22 cellular contexts compared by ENCODE assay signal in genomic region chr15:22893081-22893480, GRCh38.
"Had no signal": no experiment of that assay in that cellular context is flagged by ENCODE, and none has a peak within 500 bp of the region (broad histone marks: within the 10 kb centered on the region; RNA-seq: fewer than 3 reads in every experiment).

No MANE protein-coding gene starts in this region.

- H3K27ac Mint-ChIP-seq: activated CD8-positive, alpha-beta T cell treated with anti-CD3 and anti-CD28 coated beads for 36 hours; activated naive CD4-positive, alpha-beta T cell treated with anti-CD3 and anti-CD28 coated beads, Interleukin-2, amount 10 ng/mL, durations not matched to agents 7 days and 5 days; activated naive CD8-positive, alpha-beta T cell treated with anti-CD3 and anti-CD28 coated beads for 36 hours; activated T-cell treated with anti-CD3 and anti-CD28 coated beads, Interleukin-2, amount 50 U/mL, for 72 hours; activated T-helper 2 cell treated with anti-CD3 and anti-CD28 coated beads, Interferon-gamma antibody, Interleukin-2, Interleukin-4, amounts not matched to agents 10 μg/mL and 5 μg/mL and 100 μg/mL, durations not matched to agents 14 hours and 24 hours and 36 hours had no signal

- H3K4me1 Mint-ChIP-seq: activated naive CD4-positive, alpha-beta T cell treated with anti-CD3 and anti-CD28 coated beads, Interleukin-2, amount 10 ng/mL, durations not matched to agents 7 days and 5 days; activated naive CD8-positive, alpha-beta T cell treated with anti-CD3 and anti-CD28 coated beads for 36 hours had no signal

- H3K4me3 Mint-ChIP-seq: activated CD8-positive, alpha-beta T cell treated with anti-CD3 and anti-CD28 coated beads for 36 hours; activated naive CD4-positive, alpha-beta T cell treated with anti-CD3 and anti-CD28 coated beads, Interleukin-2, amount 10 ng/mL, durations not matched to agents 7 days and 5 days; activated naive CD8-positive, alpha-beta T cell treated with anti-CD3 and anti-CD28 coated beads for 36 hours; activated T-cell treated with anti-CD3 and anti-CD28 coated beads, Interleukin-2, amount 50 U/mL, for 72 hours had no signal

- H3K27me3 ChIP-seq: brain microvascular endothelial cell, SJSA1 had no signal

- H3K9me3 ChIP-seq: SJSA1 had no signal

- H3K27ac ChIP-seq: brain microvascular endothelial cell, SJSA1 had no signal

- DNase-seq: activated CD4-positive, alpha-beta T cell treated with anti-CD3 and anti-CD28 coated beads for 4 hours; activated CD8-positive, alpha-beta memory T cell treated with anti-CD3 and anti-CD28 coated beads, Interleukin-2, amount 50 U/mL, for 4 hours; activated CD8-positive, alpha-beta T cell treated with anti-CD3 and anti-CD28 coated beads for 36 hours; activated gamma-delta T cell treated with Interleukin-2 at 50 U/mL for 16 hours; activated naive CD4-positive, alpha-beta T cell treated with anti-CD3 and anti-CD28 coated beads, Interleukin-2, amount 10 ng/mL, durations not matched to agents 7 days and 5 days; activated naive CD8-positive, alpha-beta T cell treated with anti-CD3 and anti-CD28 coated beads for 36 hours; activated T-cell treated with anti-CD3 and anti-CD28 coated beads, Interleukin-2, amount 50 U/mL, for 72 hours; brain microvascular endothelial cell; caudate nucleus; Karpas-422; NCI-H1417; NCI-H1930; NCI-H2171 treated with DMSO at 0.1 percent for 48 hours; NCI-H226; NCI-H510A; NCI-H526 treated with DMSO at 0.1 percent for 48 hours; NCI-H82; SHP77; SW 1271 had no signal

- H3K9me3 Mint-ChIP-seq: activated CD8-positive, alpha-beta T cell treated with anti-CD3 and anti-CD28 coated beads for 36 hours; activated naive CD4-positive, alpha-beta T cell treated with anti-CD3 and anti-CD28 coated beads, Interleukin-2, amount 10 ng/mL, durations not matched to agents 7 days and 5 days; activated naive CD8-positive, alpha-beta T cell treated with anti-CD3 and anti-CD28 coated beads for 36 hours; activated T-cell treated with anti-CD3 and anti-CD28 coated beads, Interleukin-2, amount 50 U/mL, for 72 hours; activated T-helper 2 cell treated with anti-CD3 and anti-CD28 coated beads, Interferon-gamma antibody, Interleukin-2, Interleukin-4, amounts not matched to agents 10 μg/mL and 5 μg/mL and 100 μg/mL, durations not matched to agents 14 hours and 24 hours and 36 hours had no signal

- H3K36me3 Mint-ChIP-seq: activated naive CD4-positive, alpha-beta T cell treated with anti-CD3 and anti-CD28 coated beads, Interleukin-2, amount 10 ng/mL, durations not matched to agents 7 days and 5 days; activated naive CD8-positive, alpha-beta T cell treated with anti-CD3 and anti-CD28 coated beads for 36 hours had no signal

- H3K4me3 ChIP-seq: K562, SJSA1 had no signal

- H3K27me3 Mint-ChIP-seq: activated CD8-positive, alpha-beta T cell treated with anti-CD3 and anti-CD28 coated beads for 36 hours; activated naive CD4-positive, alpha-beta T cell treated with anti-CD3 and anti-CD28 coated beads, Interleukin-2, amount 10 ng/mL, durations not matched to agents 7 days and 5 days; activated naive CD8-positive, alpha-beta T cell treated with anti-CD3 and anti-CD28 coated beads for 36 hours had no signal
